ENCODE assay signal across 1 cellular context in genomic region chr9:87613265-87614111, GRCh38.
TF ChIP-seq lines count a peak whose summit lies in the region.

No MANE protein-coding gene starts in this region.

TF ChIP-seq in HepG2, 621 proteins besides CTCF, POLR2A, EP300 and RAD21 (continued from another document and continues in another):
- TF ChIP-seq HOMEZ (CRISPR knock-in tag; IDR thresholded peaks at IDR 0.05; ENCODE audit: low read depth): no peak
- no peak for TF ChIP-seq TOPORS (CRISPR knock-in tag; IDR thresholded peaks at IDR 0.05)
- no peak for TF ChIP-seq ZNF766 (CRISPR knock-in tag; IDR thresholded peaks at IDR 0.05; ENCODE audit: borderline replicate concordance)
- peak; percentile 87; the same call in 1 of the 2 replicates for TF ChIP-seq FOXJ3 (CRISPR knock-in tag; IDR thresholded peaks at IDR 0.05; ENCODE audit: borderline replicate concordance)
- TF ChIP-seq HNRNPL (IDR thresholded peaks at IDR 0.05; ENCODE audit: low read depth, low read length): no peak
- TF ChIP-seq ZNF468 (CRISPR knock-in tag; IDR thresholded peaks at IDR 0.05): no peak
- no peak; the same call in 1 of the 2 replicates for TF ChIP-seq TOE1 (CRISPR knock-in tag; IDR thresholded peaks at IDR 0.05)
- TF ChIP-seq KMT2A (CRISPR knock-in tag; IDR thresholded peaks at IDR 0.05): no peak
- TF ChIP-seq CERS6 (CRISPR knock-in tag; IDR thresholded peaks at IDR 0.05): no peak
- no peak for TF ChIP-seq ZNF282 (IDR thresholded peaks at IDR 0.05; ENCODE audit: partially characterized antibody)
- 0 out of 2 replicates have a peak, but pooled peaks have one; percentile 62 for TF ChIP-seq ZNF503 (CRISPR knock-in tag; IDR thresholded peaks at IDR 0.05)
- TF ChIP-seq ZBTB7B (CRISPR knock-in tag; IDR thresholded peaks at IDR 0.05): no peak
- TF ChIP-seq ZNF564 (CRISPR knock-in tag; IDR thresholded peaks at IDR 0.05): no peak
- TF ChIP-seq ZBTB33 (CRISPR knock-in tag; IDR thresholded peaks at IDR 0.05): no peak
- no peak for TF ChIP-seq ELK4 (CRISPR knock-in tag; IDR thresholded peaks at IDR 0.05; ENCODE audit: borderline replicate concordance)
- TF ChIP-seq POLR2AphosphoS2 (IDR thresholded peaks at IDR 0.05; ENCODE audit: low read depth, low read length): no peak
- TF ChIP-seq NFIC (IDR thresholded peaks at IDR 0.05; ENCODE audit: low read length): peak; percentile 87; the same call in 1 of the 2 replicates
- TF ChIP-seq ZNF580 (CRISPR knock-in tag; IDR thresholded peaks at IDR 0.05; ENCODE audit: borderline replicate concordance, low read depth): no peak; the same call in 1 of the 2 replicates
- peak; percentile 39; the same call in 1 of the 2 replicates for TF ChIP-seq TBX2 (CRISPR knock-in tag; IDR thresholded peaks at IDR 0.05; ENCODE audit: borderline replicate concordance)
- TF ChIP-seq ZNF275 (CRISPR knock-in tag; IDR thresholded peaks at IDR 0.05; ENCODE audit: borderline replicate concordance): no peak
- no peak for TF ChIP-seq YY1 (IDR thresholded peaks at IDR 0.05; ENCODE audit: insufficient read depth, insufficient replicate concordance, low read depth, low read length)
- TF ChIP-seq ZNF513 (CRISPR knock-in tag; conservative IDR thresholded peaks at IDR 0.05): no peak
- TF ChIP-seq CENPBD1 (CRISPR knock-in tag; IDR thresholded peaks at IDR 0.05; ENCODE audit: borderline replicate concordance, low read depth): no peak
- peak; percentile 59; the same call in 1 of the 2 replicates for TF ChIP-seq MIER3 (CRISPR knock-in tag; IDR thresholded peaks at IDR 0.05; ENCODE audit: borderline replicate concordance)
- no peak for TF ChIP-seq LCORL (IDR thresholded peaks at IDR 0.05)
- TF ChIP-seq LCORL (CRISPR knock-in tag; IDR thresholded peaks at IDR 0.05): peak; percentile 51; the same call in 1 of the 2 replicates
- peak; percentile 55; the same call in 1 of the 2 replicates for TF ChIP-seq MIER2 (CRISPR knock-in tag; IDR thresholded peaks at IDR 0.05)
- no peak for TF ChIP-seq TCF7L2 (IDR thresholded peaks at IDR 0.05; ENCODE audit: low read depth, low read length)
- TF ChIP-seq ZNF367 (CRISPR knock-in tag; IDR thresholded peaks at IDR 0.05; ENCODE audit: borderline replicate concordance): no peak
- no peak; the same call in 1 of the 2 replicates for TF ChIP-seq ZNF281 (CRISPR knock-in tag; IDR thresholded peaks at IDR 0.05; ENCODE audit: borderline replicate concordance)
- TF ChIP-seq SSRP1 (CRISPR knock-in tag; IDR thresholded peaks at IDR 0.05): peak; percentile 36; the same call in 1 of the 2 replicates
- no peak for TF ChIP-seq ZNF776 (CRISPR knock-in tag; IDR thresholded peaks at IDR 0.05)
- TF ChIP-seq ZNF577 (CRISPR knock-in tag; IDR thresholded peaks at IDR 0.05; ENCODE audit: borderline replicate concordance, low read depth): no peak
- TF ChIP-seq IKZF1 (IDR thresholded peaks at IDR 0.05): no peak
- no peak for TF ChIP-seq ZNF180 (CRISPR knock-in tag; IDR thresholded peaks at IDR 0.05; ENCODE audit: borderline replicate concordance, low read depth)
- no peak for TF ChIP-seq ZNF687 (CRISPR knock-in tag; IDR thresholded peaks at IDR 0.05)
- no peak for TF ChIP-seq MAFK (conservative IDR thresholded peaks at IDR 0.05 in 1 of 2, IDR thresholded peaks at IDR 0.05 in 1 of 2; ENCODE audit: low read length in 2 of 2)
- no peak for TF ChIP-seq ZFP82 (CRISPR knock-in tag; IDR thresholded peaks at IDR 0.05; ENCODE audit: borderline replicate concordance)
